In genomic region chr2:27076323-27076722, GRCh38 we compare ENCODE assay signal across 12 cellular contexts. TPM values are rescaled to one million over a fixed set of nuclear protein-coding genes. Genes with fewer than 3 reads are reported as not detected.
DNase-seq lines count a peak whose midpoint lies in the region; ATAC-seq and TF ChIP-seq lines count a peak whose summit lies in the region.
"Had no signal": no experiment of that assay in that cellular context is flagged by ENCODE, and none has a peak within 500 bp of the region (broad histone marks: within the 10 kb centered on the region; RNA-seq: fewer than 3 reads in every experiment).

No MANE protein-coding gene starts in this region.

- H3K4me3 Mint-ChIP-seq in activated T-cell treated with anti-CD3 and anti-CD28 coated beads, Interleukin-2, amount 50 U/mL, for 72 hours: peak overlapping the region in 1 of 2 donors; percentile 0
- H3K4me3 Mint-ChIP-seq in stimulated activated naive B cell treated with anti-CD40 and anti-IgM and Interleukin-4, amounts not matched to agents 10 μg/mL and 1 μg/mL and 100 μg/mL, for 72 hours: no peak overlapping the region

- H3K9me3 ChIP-seq in gastroesophageal sphincter (no peaks in the 10 kb centered on the region), tibial artery (no peaks in the 10 kb centered on the region)
- H3K9me3 ChIP-seq: HAP-1, neutrophil had no signal

- no peaks in the 10 kb centered on the region for H3K9me3 Mint-ChIP-seq in activated T-cell treated with anti-CD3 and anti-CD28 coated beads, Interleukin-2, amount 50 U/mL, for 72 hours
- H3K9me3 Mint-ChIP-seq in stimulated activated naive B cell treated with anti-CD40 and anti-IgM and Interleukin-4, amounts not matched to agents 10 μg/mL and 1 μg/mL and 100 μg/mL, for 72 hours: peaks cover 0 to 3% of the 10 kb centered on the region in 2 donors

- no peak for TF ChIP-seq EP300 in gastroesophageal sphincter (IDR thresholded peaks at IDR 0.05)

- DNase-seq in activated T-cell treated with anti-CD3 and anti-CD28 coated beads, Interleukin-2, amount 50 U/mL, for 72 hours: no peak
- no peak for DNase-seq in activated T-cell treated with anti-CD3 and anti-CD28 coated beads, Interleukin-2, amount 50 U/mL, for 48 hours
- no peak for DNase-seq in tibial artery
- no peak for DNase-seq in stimulated activated naive B cell treated with anti-CD40 and anti-IgM and Interleukin-4, amounts not matched to agents 10 μg/mL and 1 μg/mL and 100 μg/mL, for 72 hours
- DNase-seq in OCI-M1 (lab: John Stamatoyannopoulos, UW): no peak
- DNase-seq: islet precursor cell; NCI-H1105 treated with DMSO at 0.1 percent for 48 hours; NCI-H524; stimulated activated naive CD8-positive, alpha-beta T cell treated with anti-CD3 and anti-CD28 coated beads, Interleukin-15, Interleukin-2, amounts not matched to agents 100 U/mL and 50 U/mL, for 24 hours had no signal

- H3K4me1 ChIP-seq in gastroesophageal sphincter (peaks cover 0 to 93% (median 34%) of the 10 kb centered on the region in 3 donors), tibial artery (peaks cover 0 to 72% (median 54%) of the 10 kb centered on the region in 4 donors)

- no peak for ATAC-seq in activated T-cell treated with anti-CD3 and anti-CD28 coated beads, Interleukin-2, amount 50 U/mL, for 72 hours (replicated peaks in 1 of 2)
- ATAC-seq in gastroesophageal sphincter: no peak
- ATAC-seq in stimulated activated naive B cell treated with anti-CD40 and anti-IgM and Interleukin-4, amounts not matched to agents 10 μg/mL and 1 μg/mL and 100 μg/mL, for 72 hours (replicated peaks): no peak
- ATAC-seq: stimulated activated naive CD8-positive, alpha-beta T cell treated with anti-CD3 and anti-CD28 coated beads, Interleukin-15, Interleukin-2, amounts not matched to agents 100 U/mL and 50 U/mL, for 24 hours had no signal

- H3K36me3 ChIP-seq in gastroesophageal sphincter: no peaks in the 10 kb centered on the region
- no peaks in the 10 kb centered on the region for H3K36me3 ChIP-seq in tibial artery
- H3K36me3 ChIP-seq: neutrophil had no signal

- H3K36me3 Mint-ChIP-seq in activated T-cell treated with anti-CD3 and anti-CD28 coated beads, Interleukin-2, amount 50 U/mL, for 72 hours (ENCODE audit: insufficient read depth in 2 of 2): no peaks in the 10 kb centered on the region
- no peaks in the 10 kb centered on the region for H3K36me3 Mint-ChIP-seq in stimulated activated naive B cell treated with anti-CD40 and anti-IgM and Interleukin-4, amounts not matched to agents 10 μg/mL and 1 μg/mL and 100 μg/mL, for 72 hours

- H3K27ac ChIP-seq in gastroesophageal sphincter (peak overlapping the region in 3 of 4 donors; percentile 96 to 98 (median 97)), tibial artery (peak overlapping the region; percentile 96 to 98)

- H3K27me3 ChIP-seq in gastroesophageal sphincter (no peaks in the 10 kb centered on the region), tibial artery (no peaks in the 10 kb centered on the region)

- no peaks in the 10 kb centered on the region for H3K27me3 Mint-ChIP-seq in activated T-cell treated with anti-CD3 and anti-CD28 coated beads, Interleukin-2, amount 50 U/mL, for 72 hours (ENCODE audit: low read depth)
- H3K27me3 Mint-ChIP-seq in stimulated activated naive B cell treated with anti-CD40 and anti-IgM and Interleukin-4, amounts not matched to agents 10 μg/mL and 1 μg/mL and 100 μg/mL, for 72 hours: peaks cover 4 to 18% of the 10 kb centered on the region in 2 donors

- no peak for TF ChIP-seq POLR2A in gastroesophageal sphincter (IDR thresholded peaks at IDR 0.05)

- WGBS in gastroesophageal sphincter (ENCODE audit: low coverage in 1 of 2), 2 donors: 61 to 89% methylated on average over 4 of the region's 4 CpGs

- no peak for TF ChIP-seq CTCF in gastroesophageal sphincter (IDR thresholded peaks at IDR 0.05)
- no peak for TF ChIP-seq CTCF in tibial artery (IDR thresholded peaks at IDR 0.05)

- intact Hi-C loops in tibial artery (cut with DNase I; ENCODE audit: low total_unique reads): no loop called here

- H3K4me1 Mint-ChIP-seq in activated T-cell treated with anti-CD3 and anti-CD28 coated beads, Interleukin-2, amount 50 U/mL, for 72 hours (ENCODE audit: low read depth): peaks cover 66% of the 10 kb centered on the region
- peaks cover 45 to 71% of the 10 kb centered on the region in 2 donors for H3K4me1 Mint-ChIP-seq in stimulated activated naive B cell treated with anti-CD40 and anti-IgM and Interleukin-4, amounts not matched to agents 10 μg/mL and 1 μg/mL and 100 μg/mL, for 72 hours

- H3K4me3 ChIP-seq in gastroesophageal sphincter (no peak overlapping the region), tibial artery (no peak overlapping the region)
- H3K4me3 ChIP-seq: HAP-1 had no signal

- H3K27ac Mint-ChIP-seq in activated T-cell treated with anti-CD3 and anti-CD28 coated beads, Interleukin-2, amount 50 U/mL, for 72 hours: peak overlapping the region; percentile 1
- no peak overlapping the region for H3K27ac Mint-ChIP-seq in stimulated activated naive B cell treated with anti-CD40 and anti-IgM and Interleukin-4, amounts not matched to agents 10 μg/mL and 1 μg/mL and 100 μg/mL, for 72 hours

RNA-seq across cellular contexts. Expression of gene EMILIN1, which starts 2.1 kb away (rescaled TPM):
- total RNA-seq in activated T-cell treated with anti-CD3 and anti-CD28 coated beads, Interleukin-2, amount 50 U/mL, for 72 hours: 1 to 10 TPM in 1 of 2 donors, under 1 TPM in 1; 0.36 to 1.0 TPM
- total RNA-seq in gastroesophageal sphincter: 100 to 1,000 TPM in 3 of 4 donors, 10 to 100 TPM in 1; 94.1 to 257 (median 174) TPM

RNA-seq across cellular contexts. Expression of gene OST4, which starts 4.9 kb away (rescaled TPM):
- 100 to 1,000 TPM; 238 to 260 TPM for total RNA-seq in activated T-cell treated with anti-CD3 and anti-CD28 coated beads, Interleukin-2, amount 50 U/mL, for 72 hours
- 100 to 1,000 TPM; 201 to 353 (median 221) TPM for total RNA-seq in gastroesophageal sphincter

RNA-seq across cellular contexts. Expression of gene KHK, which starts 10.2 kb away (rescaled TPM):
- total RNA-seq in activated T-cell treated with anti-CD3 and anti-CD28 coated beads, Interleukin-2, amount 50 U/mL, for 72 hours: 10 to 100 TPM; 11.9 to 12.9 TPM
- 1 to 10 TPM; 1.2 to 6.1 (median 1.9) TPM for total RNA-seq in gastroesophageal sphincter

RNA-seq across cellular contexts. Expression of gene AGBL5, which starts 24.9 kb away (rescaled TPM):
- 10 to 100 TPM; 12.1 to 16.1 TPM for total RNA-seq in activated T-cell treated with anti-CD3 and anti-CD28 coated beads, Interleukin-2, amount 50 U/mL, for 72 hours
- total RNA-seq in gastroesophageal sphincter: 10 to 100 TPM; 16.2 to 31.7 (median 23.0) TPM

RNA-seq across cellular contexts. Expression of gene CGREF1, which starts 42.6 kb away (rescaled TPM):
- 1 to 10 TPM in 1 of 2 donors, under 1 TPM in 1; 0.81 to 2.4 TPM for total RNA-seq in activated T-cell treated with anti-CD3 and anti-CD28 coated beads, Interleukin-2, amount 50 U/mL, for 72 hours
- 1 to 10 TPM in 1 of 4 donors, not detected in 3; 1.0 TPM for total RNA-seq in gastroesophageal sphincter

Comparison
In these comparisons a context has a peak if more than half of its experiments do, and no peak if none do; other contexts are left out.
1. RNA of gene EMILIN1, which starts 2.1 kb away (total RNA-seq): 94.1 to 257 TPM in gastroesophageal sphincter; 0.36 to 1.0 TPM in activated T-cell treated with anti-CD3 and anti-CD28 coated beads, Interleukin-2, amount 50 U/mL, for 72 hours; every median in the first group is over 10 times any median in the second.